Comparison of ENCODE assay signal across 9 cellular contexts in the genomic region with DNA sequence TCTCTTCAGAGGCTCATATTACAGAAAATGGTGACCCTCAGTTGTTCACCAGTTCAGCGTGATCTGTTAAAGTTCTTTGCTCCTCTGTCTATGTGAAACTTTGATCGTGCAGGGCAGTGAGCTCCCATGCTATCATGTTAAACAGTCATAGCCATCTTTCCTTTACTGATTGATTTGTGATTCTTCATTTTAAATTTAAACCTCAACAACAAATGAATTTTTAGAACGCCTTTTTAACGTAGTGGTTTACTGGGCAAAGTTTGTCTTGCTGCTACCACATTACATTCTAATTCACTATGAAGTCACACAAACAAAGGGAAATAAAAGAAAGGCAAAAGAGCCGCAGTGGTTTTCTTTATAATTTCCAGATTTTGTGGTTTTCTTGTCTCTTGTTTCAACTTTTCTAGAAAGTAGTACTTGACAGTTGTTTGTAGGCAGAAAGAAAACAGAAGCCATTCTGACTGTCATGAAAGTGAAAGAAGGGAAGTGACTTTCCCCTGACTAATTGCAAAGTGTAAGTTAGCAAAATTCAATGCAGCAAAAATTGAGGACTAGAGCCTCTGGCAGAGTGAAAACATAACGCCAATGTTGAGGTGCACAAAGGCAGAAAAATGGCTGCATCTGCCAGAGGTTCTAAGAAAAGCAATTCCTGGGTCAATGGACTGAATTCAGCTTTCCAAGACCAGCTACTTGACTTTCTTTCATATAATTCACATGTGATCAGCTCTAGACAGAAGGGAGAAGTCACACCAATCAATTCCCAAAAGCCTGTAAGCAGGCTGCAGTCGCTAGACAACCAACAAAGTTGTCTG. TPM values are rescaled to one million over a fixed set of nuclear protein-coding genes. Genes with fewer than 3 reads are reported as not detected.
DNase-seq lines count a peak whose midpoint lies in the region; ATAC-seq and TF ChIP-seq lines count a peak whose summit lies in the region.
"Had no signal": no experiment of that assay in that cellular context is flagged by ENCODE, and none has a peak within 500 bp of the region (broad histone marks: within the 10 kb centered on the region; RNA-seq: fewer than 3 reads in every experiment).

No MANE protein-coding gene starts in this region.

- H3K36me3 Mint-ChIP-seq in activated CD4-positive, alpha-beta memory T cell treated with anti-CD3 and anti-CD28 coated beads, Interleukin-2, amount 10 ng/mL, durations not matched to agents 7 days and 5 days (ENCODE audit: low read depth) = peaks cover 6% of the 10 kb centered on the region
- peaks cover 5% of the 10 kb centered on the region for H3K36me3 Mint-ChIP-seq in chondrocyte (ENCODE audit: low read depth)

- no peaks in the 10 kb centered on the region for H3K9me3 ChIP-seq in upper lobe of right lung
- H3K9me3 ChIP-seq in prostate gland = no peaks in the 10 kb centered on the region

- CTCF ChIA-PET in activated CD4-positive, alpha-beta memory T cell treated with anti-CD3 and anti-CD28 coated beads, Interleukin-2, amount 10 ng/mL, durations not matched to agents 7 days and 5 days (lab: Charles Lee) = interaction anchor here (1.1 to 1.5 kb wide), 4 partner anchors 23 to 39 kb away, joined by 3 to 4 read pairs (median 4); no protein-coding TSS in a partner anchor

- no peak for TF ChIP-seq POLR2A in prostate gland (IDR thresholded peaks at IDR 0.05)

- peaks cover 16% of the 10 kb centered on the region for H3K4me1 Mint-ChIP-seq in activated CD4-positive, alpha-beta memory T cell treated with anti-CD3 and anti-CD28 coated beads, Interleukin-2, amount 10 ng/mL, durations not matched to agents 7 days and 5 days
- H3K4me1 Mint-ChIP-seq in chondrocyte (ENCODE audit: low read depth) = no peaks in the 10 kb centered on the region

- H3K27ac ChIP-seq in upper lobe of right lung (no peak overlapping the region), prostate gland (no peak overlapping the region)

- WGBS in prostate gland = 62% methylated on average over 7 of the region's 7 CpGs

- H3K36me3 ChIP-seq in upper lobe of right lung (no peaks in the 10 kb centered on the region), prostate gland (no peaks in the 10 kb centered on the region)

- peaks cover 48% of the 10 kb centered on the region for H3K27me3 Mint-ChIP-seq in activated CD4-positive, alpha-beta memory T cell treated with anti-CD3 and anti-CD28 coated beads, Interleukin-2, amount 10 ng/mL, durations not matched to agents 7 days and 5 days
- H3K27me3 Mint-ChIP-seq in chondrocyte (ENCODE audit: low read depth) = peaks cover 46% of the 10 kb centered on the region

- POLR2A ChIA-PET in activated CD4-positive, alpha-beta memory T cell treated with anti-CD3 and anti-CD28 coated beads, Interleukin-2, amount 10 ng/mL, durations not matched to agents 7 days and 5 days (lab: Charles Lee) = interaction anchor here (0.7 to 2.2 kb wide), 4 partner anchors 20 to 38 kb away, joined by 3 to 13 read pairs (median 3); no protein-coding TSS in a partner anchor

- peak overlapping the region; percentile 55 for H3K27ac Mint-ChIP-seq in activated CD4-positive, alpha-beta memory T cell treated with anti-CD3 and anti-CD28 coated beads, Interleukin-2, amount 10 ng/mL, durations not matched to agents 7 days and 5 days
- H3K27ac Mint-ChIP-seq in chondrocyte (ENCODE audit: unreplicated experiment) = no peak overlapping the region

- H3K4me1 ChIP-seq in upper lobe of right lung = no peaks in the 10 kb centered on the region
- no peaks in the 10 kb centered on the region for H3K4me1 ChIP-seq in prostate gland (replicated peaks)

- intact Hi-C loops in upper lobe of right lung (cut with DNase I) = no loop called here
- intact Hi-C loops in prostate gland (cut with DNase I) = no loop called here

- peak overlapping the region; percentile 43 for H3K4me3 Mint-ChIP-seq in activated CD4-positive, alpha-beta memory T cell treated with anti-CD3 and anti-CD28 coated beads, Interleukin-2, amount 10 ng/mL, durations not matched to agents 7 days and 5 days
- H3K4me3 Mint-ChIP-seq in chondrocyte (ENCODE audit: unreplicated experiment) = no peak overlapping the region

- TF ChIP-seq CTCF in upper lobe of right lung (IDR thresholded peaks at IDR 0.05) = no peak
- TF ChIP-seq CTCF in chondrocyte (IDR thresholded peaks at IDR 0.05) = no peak
- TF ChIP-seq CTCF in prostate gland (IDR thresholded peaks at IDR 0.05) = no peak

- no peak overlapping the region for H3K4me3 ChIP-seq in upper lobe of right lung
- H3K4me3 ChIP-seq in prostate gland = no peak overlapping the region

- peaks cover 3% of the 10 kb centered on the region for H3K9me3 Mint-ChIP-seq in activated CD4-positive, alpha-beta memory T cell treated with anti-CD3 and anti-CD28 coated beads, Interleukin-2, amount 10 ng/mL, durations not matched to agents 7 days and 5 days
- H3K9me3 Mint-ChIP-seq in chondrocyte (ENCODE audit: low read depth) = no peaks in the 10 kb centered on the region

- ATAC-seq in HG02973 (IDR thresholded peaks at IDR 0.05; ENCODE audit: unreplicated experiment) (peak; percentile 84), upper lobe of right lung (peak; percentile 24)

- no peaks in the 10 kb centered on the region for H3K27me3 ChIP-seq in upper lobe of right lung
- no peaks in the 10 kb centered on the region for H3K27me3 ChIP-seq in prostate gland (replicated peaks; ENCODE audit: insufficient read depth)

- peak; percentile 16 for DNase-seq in stimulated activated CD4-positive, alpha-beta T cell treated with anti-CD3 and anti-CD28 coated beads, Interleukin-1b, Interleukin-23, amount 100 ng/mL, for 48 hours
- DNase-seq in stimulated activated CD4-positive, alpha-beta T cell treated with anti-CD3 and anti-CD28 coated beads, Interleukin-4, amount 100 ng/mL, for 4 hours = no peak
- DNase-seq in activated CD4-positive, alpha-beta memory T cell treated with anti-CD3 and anti-CD28 coated beads, Interleukin-2, amount 10 ng/mL, durations not matched to agents 7 days and 5 days = no peak
- DNase-seq in upper lobe of right lung (no peak), chondrocyte (ENCODE audit: low spot score) (no peak), prostate gland (ENCODE audit: low spot score) (no peak), NCI-H82 (lab: John Stamatoyannopoulos, UW) (no peak)

RNA-seq across cellular contexts. Expression of gene IFNA6, which starts 7.0 kb away (rescaled TPM):
- not detected for total RNA-seq in activated CD4-positive, alpha-beta memory T cell treated with anti-CD3 and anti-CD28 coated beads, Interleukin-2, amount 10 ng/mL, durations not matched to agents 7 days and 5 days
- total RNA-seq in upper lobe of right lung (not detected), chondrocyte (not detected in 3 replicates), prostate gland (under 1 TPM in 1 of 2 donors, not detected in 1; 0.34 TPM)
- total RNA-seq: T-helper 1 cell treated with Interleukin-12 subunit alpha and Interleukin-12 subunit beta and Interleukin-4 antibody, amounts not matched to agents 30 ng/mL and 1 ng/mL, for 36 hours had no signal

RNA-seq across cellular contexts. Expression of gene IFNA13, which starts 10.2 kb away (rescaled TPM):
- total RNA-seq in activated CD4-positive, alpha-beta memory T cell treated with anti-CD3 and anti-CD28 coated beads, Interleukin-2, amount 10 ng/mL, durations not matched to agents 7 days and 5 days = not detected
- total RNA-seq in upper lobe of right lung (not detected), chondrocyte (not detected in 3 replicates), prostate gland (not detected)
- total RNA-seq: T-helper 1 cell treated with Interleukin-12 subunit alpha and Interleukin-12 subunit beta and Interleukin-4 antibody, amounts not matched to agents 30 ng/mL and 1 ng/mL, for 36 hours had no signal

RNA-seq across cellular contexts. Expression of gene KLHL9, which starts 22.5 kb away (rescaled TPM):
- 10 to 100 TPM; 17.0 to 18.0 TPM for total RNA-seq in activated CD4-positive, alpha-beta memory T cell treated with anti-CD3 and anti-CD28 coated beads, Interleukin-2, amount 10 ng/mL, durations not matched to agents 7 days and 5 days
- total RNA-seq in upper lobe of right lung = 22.2 TPM
- 27.6 to 32.6 TPM (median 28.9 TPM) in 3 replicates for total RNA-seq in chondrocyte
- total RNA-seq in prostate gland = 10 to 100 TPM; 21.4 to 31.4 TPM

RNA-seq across cellular contexts. Expression of gene IFNA2, which starts 27.5 kb away (rescaled TPM):
- total RNA-seq in activated CD4-positive, alpha-beta memory T cell treated with anti-CD3 and anti-CD28 coated beads, Interleukin-2, amount 10 ng/mL, durations not matched to agents 7 days and 5 days = not detected
- not detected for total RNA-seq in upper lobe of right lung
- not detected in 3 replicates for total RNA-seq in chondrocyte
- total RNA-seq in prostate gland = not detected
- total RNA-seq: T-helper 1 cell treated with Interleukin-12 subunit alpha and Interleukin-12 subunit beta and Interleukin-4 antibody, amounts not matched to agents 30 ng/mL and 1 ng/mL, for 36 hours had no signal

RNA-seq across cellular contexts. Expression of gene IFNA8, which starts 51.2 kb away (rescaled TPM):
- not detected for total RNA-seq in activated CD4-positive, alpha-beta memory T cell treated with anti-CD3 and anti-CD28 coated beads, Interleukin-2, amount 10 ng/mL, durations not matched to agents 7 days and 5 days
- total RNA-seq in upper lobe of right lung = not detected
- not detected in 3 replicates for total RNA-seq in chondrocyte
- not detected for total RNA-seq in prostate gland
- total RNA-seq: T-helper 1 cell treated with Interleukin-12 subunit alpha and Interleukin-12 subunit beta and Interleukin-4 antibody, amounts not matched to agents 30 ng/mL and 1 ng/mL, for 36 hours had no signal
